1 cellular context compared by ENCODE assay signal in genomic region chr6:110951986-110952794, GRCh38.
TF ChIP-seq lines count a peak whose summit lies in the region.

No MANE protein-coding gene starts in this region.

TF ChIP-seq in HepG2, 621 proteins besides CTCF, POLR2A, EP300 and RAD21 (continued from another document and continues in another):
- TF ChIP-seq KDM2A (CRISPR knock-in tag; IDR thresholded peaks at IDR 0.05; ENCODE audit: borderline replicate concordance, low read depth) (no peak), ZNF543 (CRISPR knock-in tag; IDR thresholded peaks at IDR 0.05) (no peak), ZNF773 (CRISPR knock-in tag; IDR thresholded peaks at IDR 0.05; ENCODE audit: borderline replicate concordance) (no peak), ZMYM4 (CRISPR knock-in tag; IDR thresholded peaks at IDR 0.05) (peak; percentile 83), GTF3A (CRISPR knock-in tag; conservative IDR thresholded peaks at IDR 0.05) (no peak), E2F1 (CRISPR knock-in tag; IDR thresholded peaks at IDR 0.05) (no peak), SP1 (IDR thresholded peaks at IDR 0.05) (no peak), SP1 (CRISPR knock-in tag; IDR thresholded peaks at IDR 0.05) (no peak), BRCA1 (CRISPR knock-in tag; IDR thresholded peaks at IDR 0.05) (no peak), ARID2 (CRISPR knock-in tag; IDR thresholded peaks at IDR 0.05; ENCODE audit: borderline replicate concordance) (no peak), ASH2L (IDR thresholded peaks at IDR 0.05; ENCODE audit: insufficient read length, low read depth, low read length) (peak; percentile 73), DZIP1 (CRISPR knock-in tag; IDR thresholded peaks at IDR 0.05) (no peak), ZNF547 (CRISPR knock-in tag; IDR thresholded peaks at IDR 0.05) (no peak), HCFC1 (IDR thresholded peaks at IDR 0.05; ENCODE audit: low read depth, low read length) (no peak), USF2 (IDR thresholded peaks at IDR 0.05; ENCODE audit: low read depth, low read length) (no peak), USF2 (CRISPR knock-in tag; IDR thresholded peaks at IDR 0.05; ENCODE audit: borderline replicate concordance) (no peak; the same call in 1 of the 2 replicates), ZNF12 (CRISPR knock-in tag; IDR thresholded peaks at IDR 0.05) (no peak), ZNF639 (CRISPR knock-in tag; conservative IDR thresholded peaks at IDR 0.05) (no peak), CREM (IDR thresholded peaks at IDR 0.05) (peak; percentile 61; the same call in 1 of the 2 replicates), CREM (CRISPR knock-in tag; IDR thresholded peaks at IDR 0.05) (no peak), ZBTB33 (CRISPR knock-in tag; IDR thresholded peaks at IDR 0.05) (no peak), HNRNPK (IDR thresholded peaks at IDR 0.05; ENCODE audit: low read depth, low read length, poor library complexity, severe bottlenecking) (no peak), MYPOP (CRISPR knock-in tag; IDR thresholded peaks at IDR 0.05) (no peak), ZFP41 (CRISPR knock-in tag; IDR thresholded peaks at IDR 0.05; ENCODE audit: borderline replicate concordance) (no peak), SIN3A (IDR thresholded peaks at IDR 0.05; ENCODE audit: borderline replicate concordance, low read depth, low read length) (no peak), ZSCAN22 (CRISPR knock-in tag; IDR thresholded peaks at IDR 0.05) (no peak), ESRRA (CRISPR knock-in tag; IDR thresholded peaks at IDR 0.05; ENCODE audit: low read depth) (no peak), ZNF567 (CRISPR knock-in tag; IDR thresholded peaks at IDR 0.05; ENCODE audit: borderline replicate concordance) (no peak), TAF15 (IDR thresholded peaks at IDR 0.05; ENCODE audit: low read depth, low read length, poor library complexity, severe bottlenecking) (no peak), TEAD3 (CRISPR knock-in tag; optimal IDR thresholded peaks at IDR 0.05; ENCODE audit: borderline replicate concordance) (peak; percentile 71), RELA (CRISPR knock-in tag; IDR thresholded peaks at IDR 0.05) (no peak), ZNF552 (CRISPR knock-in tag; IDR thresholded peaks at IDR 0.05; ENCODE audit: borderline replicate concordance) (no peak), DNMT3B (CRISPR knock-in tag; conservative IDR thresholded peaks at IDR 0.05) (no peak), PPARG (CRISPR knock-in tag; conservative IDR thresholded peaks at IDR 0.05) (0 out of 2 replicates have a peak, but pooled peaks have one; percentile 22), ZNF710 (CRISPR knock-in tag; IDR thresholded peaks at IDR 0.05; ENCODE audit: borderline replicate concordance) (peak; percentile 79), ERF (CRISPR knock-in tag; IDR thresholded peaks at IDR 0.05) (peak; percentile 87), KLF12 (CRISPR knock-in tag; IDR thresholded peaks at IDR 0.05; ENCODE audit: borderline replicate concordance) (no peak), ZNF841 (CRISPR knock-in tag; IDR thresholded peaks at IDR 0.05; ENCODE audit: borderline replicate concordance) (no peak), PLRG1 (conservative IDR thresholded peaks at IDR 0.05) (no peak), HOXA7 (CRISPR knock-in tag; IDR thresholded peaks at IDR 0.05) (no peak), PRPF4 (IDR thresholded peaks at IDR 0.05; ENCODE audit: low read depth, low read length, poor library complexity, severe bottlenecking) (no peak), TCF7 (IDR thresholded peaks at IDR 0.05; ENCODE audit: low read depth) (peak; percentile 27; the same call in 1 of the 2 replicates), SMAD9 (CRISPR knock-in tag; IDR thresholded peaks at IDR 0.05) (no peak), PAXIP1 (CRISPR knock-in tag; conservative IDR thresholded peaks at IDR 0.05) (peak; percentile 88), SIX4 (CRISPR knock-in tag; IDR thresholded peaks at IDR 0.05) (0 out of 2 replicates have a peak, but pooled peaks have one; percentile 63), SETDB1 (CRISPR knock-in tag; IDR thresholded peaks at IDR 0.05; ENCODE audit: borderline replicate concordance) (no peak), ZNF674 (CRISPR knock-in tag; IDR thresholded peaks at IDR 0.05; ENCODE audit: low read depth) (no peak), ZUFSP (CRISPR knock-in tag; IDR thresholded peaks at IDR 0.05; ENCODE audit: borderline replicate concordance) (no peak), ZSCAN30 (CRISPR knock-in tag; IDR thresholded peaks at IDR 0.05) (no peak)
